ENCODE assay signal across 11 cellular contexts in the genomic region with DNA sequence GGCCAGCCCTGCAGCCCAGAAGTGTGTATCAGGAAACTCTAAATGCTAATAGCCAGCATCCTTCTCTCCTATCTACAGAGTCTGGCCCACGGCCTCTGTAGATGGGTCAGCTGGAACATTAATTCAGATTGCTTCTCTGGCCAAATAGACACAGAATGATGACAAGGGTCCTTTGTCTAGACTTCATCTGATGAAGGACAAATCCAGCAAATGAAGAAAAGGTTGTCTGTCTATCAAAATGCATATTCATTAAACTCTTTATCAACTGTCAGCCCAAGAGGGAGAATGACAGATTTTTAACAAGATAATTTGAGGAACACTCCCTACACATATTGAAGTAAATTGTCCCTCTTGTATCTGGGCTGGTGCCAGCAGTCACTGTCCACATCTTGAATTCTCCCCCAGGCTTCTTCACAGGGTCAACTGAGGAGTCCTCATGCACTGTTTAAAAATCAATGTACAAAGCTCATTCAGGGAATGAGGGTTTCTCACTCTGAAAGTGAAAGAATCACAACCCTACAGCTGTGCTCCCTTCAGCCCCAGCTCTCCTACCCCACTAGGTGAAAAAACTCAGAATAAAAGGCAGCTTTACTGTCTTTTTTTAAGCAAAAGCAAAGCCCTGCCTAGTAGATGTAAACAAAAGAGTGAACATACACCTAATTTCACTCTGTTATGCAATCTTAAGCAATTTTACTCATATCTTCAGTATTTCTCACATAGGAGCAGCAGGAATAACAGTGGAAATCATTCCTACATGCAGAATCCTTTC.
A peak's percentile ranks its signal among the peaks of the same experiment; 100 is the strongest.
DNase-seq lines count a peak whose midpoint lies in the region; ATAC-seq and TF ChIP-seq lines count a peak whose summit lies in the region.
"Had no signal": no experiment of that assay in that cellular context is flagged by ENCODE, and none has a peak within 500 bp of the region (broad histone marks: within the 10 kb centered on the region; RNA-seq: fewer than 3 reads in every experiment).

No MANE protein-coding gene starts in this region.

- TF ChIP-seq CTCF in sigmoid colon (IDR thresholded peaks at IDR 0.05): no peak

- no peak overlapping the region for H3K4me3 ChIP-seq in sigmoid colon

- H3K36me3 ChIP-seq in sigmoid colon: no peaks in the 10 kb centered on the region

- no peak overlapping the region for H3K27ac ChIP-seq in sigmoid colon

- H3K9me3 ChIP-seq in sigmoid colon: no peaks in the 10 kb centered on the region

- H3K27ac Mint-ChIP-seq in activated naive CD4-positive, alpha-beta T cell treated with anti-CD3 and anti-CD28 coated beads, Interleukin-2, amount 50 U/mL, for 72 hours: no peak overlapping the region
- H3K27ac Mint-ChIP-seq: CD4-positive, alpha-beta T cell had no signal

- no peak for TF ChIP-seq POLR2A in sigmoid colon (IDR thresholded peaks at IDR 0.05)

- intact Hi-C loops in sigmoid colon (cut with DNase I): no loop called here

- 80 to 82% methylated on average over 1 of the region's 1 CpG for WGBS in sigmoid colon, 2 donors

- no peaks in the 10 kb centered on the region for H3K27me3 ChIP-seq in sigmoid colon

- peak; percentile 73 for ATAC-seq in GM19023 (IDR thresholded peaks at IDR 0.05; ENCODE audit: unreplicated experiment)
- ATAC-seq in HG02759 (IDR thresholded peaks at IDR 0.05; ENCODE audit: unreplicated experiment): peak; percentile 65
- peak; percentile 63 for ATAC-seq in HG03565 (IDR thresholded peaks at IDR 0.05; ENCODE audit: unreplicated experiment)
- no peak for ATAC-seq in activated naive CD4-positive, alpha-beta T cell treated with anti-CD3 and anti-CD28 coated beads, Interleukin-2, amount 50 U/mL, for 72 hours

- DNase-seq in putamen (ENCODE audit: low spot score) (peak; percentile 41), sigmoid colon (no peak), NCI-H1092 (lab: John Stamatoyannopoulos, UW) (no peak)
- DNase-seq in activated naive CD4-positive, alpha-beta T cell treated with anti-CD3 and anti-CD28 coated beads, Interleukin-2, amount 50 U/mL, for 72 hours (ENCODE audit: low spot score in 2 of 2): no peak
- DNase-seq: CD4-positive, alpha-beta T cell; NCI-H1436; NCI-H69; SHP77 treated with DMSO at 0.1 percent for 48 hours had no signal

- H3K9me3 Mint-ChIP-seq in activated naive CD4-positive, alpha-beta T cell treated with anti-CD3 and anti-CD28 coated beads, Interleukin-2, amount 50 U/mL, for 72 hours: peaks cover 4 to 26% of the 10 kb centered on the region in 2 donors

- H3K4me1 ChIP-seq in sigmoid colon: no peaks in the 10 kb centered on the region

- H3K36me3 Mint-ChIP-seq in activated naive CD4-positive, alpha-beta T cell treated with anti-CD3 and anti-CD28 coated beads, Interleukin-2, amount 50 U/mL, for 72 hours: no peaks in the 10 kb centered on the region

- no peak for TF ChIP-seq EP300 in sigmoid colon (IDR thresholded peaks at IDR 0.05)

Comparison
In these comparisons a context has a peak if more than half of its experiments do, and no peak if none do; other contexts are left out.
1. ATAC-seq: peak in GM19023 (single experiment), HG02759 (single experiment) and HG03565 (single experiment); none in activated naive CD4-positive, alpha-beta T cell treated with anti-CD3 and anti-CD28 coated beads, Interleukin-2, amount 50 U/mL, for 72 hours (0 of 2).